ENCODE assay signal across 26 cellular contexts in genomic region chr16:30963925-30964511, GRCh38.
"Had no signal": no experiment of that assay in that cellular context is flagged by ENCODE, and none has a peak within 500 bp of the region (broad histone marks: within the 10 kb centered on the region; RNA-seq: fewer than 3 reads in every experiment).

No MANE protein-coding gene starts in this region.

- DNase-seq: cortex of kidney; dorsolateral prefrontal cortex; effector CD4-positive, alpha-beta T cell; foreskin fibroblast; gastrocnemius medialis; head of caudate nucleus; kidney; nephron progenitor cell; occipital lobe; ovary; psoas muscle; spleen; stimulated activated CD4-positive, alpha-beta T cell treated with anti-CD3 and anti-CD28 coated beads, Interleukin-4, amount 100 ng/mL, for 4 hours; stimulated activated naive CD4-positive, alpha-beta T cell; stimulated activated naive CD8-positive, alpha-beta T cell treated with anti-CD3 and anti-CD28 coated beads, Interleukin-15, amount 100 ng/mL, for 72 hours; transverse colon; upper lobe of right lung; uterus had no signal

- H3K27me3 ChIP-seq: dorsolateral prefrontal cortex, gastrocnemius medialis, ovary, spleen, suprapubic skin, transverse colon, upper lobe of right lung, uterus had no signal

- H3K9me3 Mint-ChIP-seq: memory B cell; nephron progenitor cell; stimulated activated naive CD8-positive, alpha-beta T cell treated with anti-CD3 and anti-CD28 coated beads, Interleukin-15, amount 100 ng/mL, for 72 hours had no signal

- H3K27ac ChIP-seq: dorsolateral prefrontal cortex, epithelial cell of prostate, gastrocnemius medialis, ovary, psoas muscle, skin epidermis, spleen, suprapubic skin, transverse colon, upper lobe of right lung, uterus had no signal

- H3K27ac Mint-ChIP-seq: memory B cell had no signal

- H3K9me3 ChIP-seq: gastrocnemius medialis, ovary, psoas muscle, spleen, suprapubic skin, transverse colon, upper lobe of right lung, uterus had no signal

- H3K4me3 ChIP-seq: dorsolateral prefrontal cortex, gastrocnemius medialis, lung, ovary, psoas muscle, skin epidermis, spleen, suprapubic skin, transverse colon, upper lobe of right lung, uterus had no signal

- ATAC-seq: esophagus mucosa; gastrocnemius medialis; left lobe of liver; psoas muscle; right cardiac atrium; stimulated activated naive CD8-positive, alpha-beta T cell treated with anti-CD3 and anti-CD28 coated beads, Interleukin-15, amount 100 ng/mL, for 72 hours; upper lobe of right lung had no signal

- H3K4me3 Mint-ChIP-seq: memory B cell; nephron progenitor cell; stimulated activated naive CD8-positive, alpha-beta T cell treated with anti-CD3 and anti-CD28 coated beads, Interleukin-15, amount 100 ng/mL, for 72 hours had no signal

- H3K36me3 ChIP-seq: ovary, uterus had no signal

- H3K27me3 Mint-ChIP-seq: memory B cell; stimulated activated naive CD8-positive, alpha-beta T cell treated with anti-CD3 and anti-CD28 coated beads, Interleukin-15, amount 100 ng/mL, for 72 hours had no signal
